ENCODE assay signal across 11 cellular contexts in genomic region chr15:70856177-70856883, GRCh38. TPM values are rescaled to one million over a fixed set of nuclear protein-coding genes. Genes with fewer than 3 reads are reported as not detected.
DNase-seq lines count a peak whose midpoint lies in the region; TF ChIP-seq lines count a peak whose summit lies in the region.
"Had no signal": no experiment of that assay in that cellular context is flagged by ENCODE, and none has a peak within 500 bp of the region (broad histone marks: within the 10 kb centered on the region; RNA-seq: fewer than 3 reads in every experiment).

No MANE protein-coding gene starts in this region.

- TF ChIP-seq CTCF in hepatocyte (IDR thresholded peaks at IDR 0.05; ENCODE audit: poor library complexity), result no peak

- H3K27me3 ChIP-seq in GM23248 (replicated peaks; ENCODE audit: insufficient read depth), result no peaks in the 10 kb centered on the region
- no peaks in the 10 kb centered on the region for H3K27me3 ChIP-seq in hepatocyte
- H3K27me3 ChIP-seq in subcutaneous abdominal adipose tissue (ENCODE audit: control insufficient read depth in 5 of 5, insufficient read depth in 4 of 5, low read length in 5 of 5), result peaks cover 0 to 2% (median 0%) of the 10 kb centered on the region in 5 donors

- H4K20me1 ChIP-seq in GM23248 (ENCODE audit: insufficient read depth) (no peaks in the 10 kb centered on the region), hepatocyte (ENCODE audit: insufficient read depth, poor library complexity, severe bottlenecking) (no peaks in the 10 kb centered on the region)

- H3K9ac ChIP-seq in GM23248 (peak overlapping the region; percentile 96), subcutaneous abdominal adipose tissue (ENCODE audit: low read length in 5 of 5) (peak overlapping the region in 2 of 5 donors; percentile 27 to 35)

- DNase-seq in GM23248 (peak; percentile 69), hepatocyte (ENCODE audit: low spot score) (no peak), NCI-H1048 (lab: John Stamatoyannopoulos, UW) (no peak), AML-193 (lab: John Stamatoyannopoulos, UW) (no peak), COLO668 (lab: John Stamatoyannopoulos, UW; ENCODE audit: unreplicated experiment) (no peak)
- no peak for DNase-seq in activated CD4-positive, alpha-beta T cell treated with anti-CD3 and anti-CD28 coated beads for 4 hours
- DNase-seq: DMS153; effector CD8-positive, alpha-beta T cell; immature natural killer cell had no signal

- H3K9me2 ChIP-seq in GM23248 (ENCODE audit: insufficient read depth), result no peaks in the 10 kb centered on the region
- H3K9me2 ChIP-seq in hepatocyte (replicated peaks; ENCODE audit: insufficient read depth), result no peaks in the 10 kb centered on the region

- H3K79me2 ChIP-seq in GM23248 (ENCODE audit: insufficient read depth) (peaks cover 25% of the 10 kb centered on the region), hepatocyte (peaks cover 17% of the 10 kb centered on the region)

- H3K36me3 ChIP-seq in GM23248 (ENCODE audit: low read depth) (peaks cover 5% of the 10 kb centered on the region), hepatocyte (replicated peaks; ENCODE audit: insufficient read depth, low read depth) (no peaks in the 10 kb centered on the region), subcutaneous abdominal adipose tissue (ENCODE audit: control insufficient read depth in 5 of 5, insufficient read depth in 5 of 5, low read length in 5 of 5) (peaks cover 0 to 6% (median 5%) of the 10 kb centered on the region in 5 donors)

- H3K4me2 ChIP-seq in GM23248 (ENCODE audit: unreplicated experiment), result peak overlapping the region; percentile 84
- H3K4me2 ChIP-seq in hepatocyte, result peak overlapping the region; percentile 34

- peaks cover 42% of the 10 kb centered on the region for H3K4me1 ChIP-seq in GM23248 (ENCODE audit: insufficient read depth)
- H3K4me1 ChIP-seq in hepatocyte (ENCODE audit: insufficient read depth), result peaks cover 15% of the 10 kb centered on the region
- H3K4me1 ChIP-seq in subcutaneous abdominal adipose tissue (ENCODE audit: control insufficient read depth in 5 of 5, insufficient read depth in 5 of 5, low read length in 5 of 5), result peaks cover 11 to 63% (median 49%) of the 10 kb centered on the region in 5 donors

- peak overlapping the region; percentile 62 for H3K4me3 ChIP-seq in GM23248
- H3K4me3 ChIP-seq in hepatocyte, result no peak overlapping the region
- H3K4me3 ChIP-seq in subcutaneous abdominal adipose tissue (ENCODE audit: low read depth in 1 of 5, low read length in 5 of 5), result peak overlapping the region in 3 of 5 donors; percentile 7 to 45 (median 36)

- H3K27ac ChIP-seq in GM23248, result peak overlapping the region; percentile 95
- H3K27ac ChIP-seq in angular gyrus (ENCODE audit: low read depth, low read length), result peak overlapping the region; percentile 86
- peak overlapping the region; percentile 70 for H3K27ac ChIP-seq in hepatocyte
- peak overlapping the region; percentile 94 for H3K27ac ChIP-seq in subcutaneous abdominal adipose tissue (ENCODE audit: low read depth, low read length)

- 1 to 2% methylated on average over 7 of the region's 7 CpGs for WGBS in GM23248 (ENCODE audit: low coverage in 1 of 2, low lambda C conversion rate in 2 of 2, missing lambda C conversion rate in 2 of 2), 2 experiments
- WGBS in hepatocyte (ENCODE audit: low lambda C conversion rate, missing lambda C conversion rate), result 78% methylated on average over 7 of the region's 7 CpGs

- in situ Hi-C loops in GM23248 (cut with MboI), result no loop called here

- H3K9me3 ChIP-seq in GM23248 (ENCODE audit: low read depth), result no peaks in the 10 kb centered on the region
- H3K9me3 ChIP-seq in hepatocyte (ENCODE audit: low read depth), result no peaks in the 10 kb centered on the region
- no peaks in the 10 kb centered on the region for H3K9me3 ChIP-seq in subcutaneous abdominal adipose tissue (ENCODE audit: control insufficient read depth in 5 of 5, low read length in 5 of 5)

- H2AFZ ChIP-seq in GM23248 (0 out of 2 replicates have a peak overlapping the region, but pooled peaks have one; percentile 52), hepatocyte (no peak overlapping the region)

- H3F3A ChIP-seq in GM23248 (ENCODE audit: insufficient read depth), result peaks cover 56% of the 10 kb centered on the region

RNA-seq across cellular contexts. Expression of gene LARP6, which starts 2.4 kb away (rescaled TPM):
- total RNA-seq in GM23248 (2014; rRNA removed; shearing (Covaris generic)), result 110 and 119 TPM in 2 replicates
- polyA plus RNA-seq in GM23248 (2016; fragmentation: Nextera tagmentation; extraction: Ambion mirVana), result 95.9 and 104 TPM in 2 replicates
- 31.9 and 45.9 TPM in 2 replicates for total RNA-seq in hepatocyte
- polyA plus RNA-seq in hepatocyte, result 50.0 and 55.9 TPM in 2 replicates
- polyA plus RNA-seq: immature natural killer cell had no signal

RNA-seq across cellular contexts. Expression of gene THAP10, which starts 35.9 kb away (rescaled TPM):
- total RNA-seq in GM23248 (2014; rRNA removed; shearing (Covaris generic)), result 2.0 and 6.4 TPM in 2 replicates
- polyA plus RNA-seq in GM23248 (2016; fragmentation: Nextera tagmentation; extraction: Ambion mirVana), result 5.9 and 8.0 TPM in 2 replicates
- 3.0 TPM in 2 replicates for total RNA-seq in hepatocyte
- polyA plus RNA-seq in hepatocyte, result 2.1 and 3.8 TPM in 2 replicates

RNA-seq across cellular contexts. Expression of gene LRRC49, which starts 36.3 kb away (rescaled TPM):
- total RNA-seq in GM23248 (2014; rRNA removed; shearing (Covaris generic)), result 10.3 and 11.1 TPM in 2 replicates
- polyA plus RNA-seq in GM23248 (2016; fragmentation: Nextera tagmentation; extraction: Ambion mirVana), result 7.6 and 8.3 TPM in 2 replicates
- total RNA-seq in hepatocyte, result 7.8 and 11.6 TPM in 2 replicates
- 1.4 and 1.9 TPM in 2 replicates for polyA plus RNA-seq in hepatocyte
